In the genomic region with DNA sequence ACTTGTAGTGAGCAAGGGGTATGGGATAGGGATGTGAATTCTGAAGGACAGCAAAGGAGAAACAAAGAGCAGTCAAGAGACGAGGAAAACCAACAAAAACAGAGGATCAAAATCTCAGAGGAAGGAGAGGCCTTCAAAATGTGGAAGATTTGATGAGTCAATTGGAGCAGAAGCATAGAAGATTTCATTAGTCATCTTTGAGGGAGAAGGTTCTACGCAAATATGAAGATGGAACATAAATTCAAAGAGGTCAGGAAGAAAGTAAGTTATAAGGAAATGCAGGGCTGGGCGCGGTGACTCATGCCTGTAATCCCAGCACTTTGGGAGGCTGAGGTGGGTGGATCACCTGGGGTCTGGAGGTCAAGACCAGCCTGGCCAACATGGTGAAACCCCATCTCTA, we compare ENCODE assay signal across 21 cellular contexts. TPM values are rescaled to one million over a fixed set of nuclear protein-coding genes. Genes with fewer than 3 reads are reported as not detected.
A peak's percentile ranks its signal among the peaks of the same experiment; 100 is the strongest.
DNase-seq lines count a peak whose midpoint lies in the region; ATAC-seq, FAIRE-seq and TF ChIP-seq lines count a peak whose summit lies in the region.
"Had no signal": no experiment of that assay in that cellular context is flagged by ENCODE, and none has a peak within 500 bp of the region (broad histone marks: within the 10 kb centered on the region; RNA-seq: fewer than 3 reads in every experiment).

No MANE protein-coding gene starts in this region.

- 0 out of 3 replicates have a peak, but pooled peaks cover 3% of the 10 kb centered on the region for H3K4me1 ChIP-seq in A549

- ATAC-seq in A549, result no peak
- no peak for ATAC-seq in HG02798 (IDR thresholded peaks at IDR 0.05; ENCODE audit: poor library complexity, unreplicated experiment)
- ATAC-seq: GM12878, GM23338 had no signal

- no peak overlapping the region for H3K27ac ChIP-seq in A549
- H3K27ac ChIP-seq: HL-60 had no signal

- peak overlapping the region; percentile 57 for H3K27ac Mint-ChIP-seq in HFFc6
- H3K27ac Mint-ChIP-seq: B cell; CD4-positive, alpha-beta T cell; GM23338 had no signal

- no peak for TF ChIP-seq POLR2A in A549 (IDR thresholded peaks at IDR 0.05; ENCODE audit: low read length)

- CTCF ChIA-PET in A549 (lab: Yijun Ruan, JAX), result no interaction called here

- peaks cover 12% of the 10 kb centered on the region; the same call in 1 of the 2 replicates for H3K36me3 Mint-ChIP-seq in HFFc6 (ENCODE audit: low read depth)
- H3K36me3 Mint-ChIP-seq: IgD-negative memory B cell had no signal

- 90% methylated on average over 4 of the region's 4 CpGs for WGBS in A549 (ENCODE audit: missing lambda C conversion rate)

- no peak overlapping the region for H3K4me3 Mint-ChIP-seq in HFFc6
- H3K4me3 Mint-ChIP-seq: B cell; CD4-positive, alpha-beta T cell; GM23338; IgD-negative memory B cell had no signal

- TF ChIP-seq CTCF in A549 (IDR thresholded peaks at IDR 0.05), result no peak
- no peak for TF ChIP-seq CTCF in HFFc6 (IDR thresholded peaks at IDR 0.05)
- TF ChIP-seq CTCF in fibroblast of mammary gland (conservative IDR thresholded peaks at IDR 0.05; ENCODE audit: control insufficient read depth, insufficient read depth, low read depth, low read length), result no peak

- H3K4me3 ChIP-seq in A549, result no peak overlapping the region
- no peak overlapping the region for H3K4me3 ChIP-seq in fibroblast of mammary gland (ENCODE audit: control insufficient read depth, low read depth, low read length)
- H3K4me3 ChIP-seq: GM12878, GM23338 had no signal

- no peak overlapping the region for H3K4me2 ChIP-seq in A549
- H3K4me2 ChIP-seq: GM23338 had no signal

- POLR2A ChIA-PET in A549 (lab: Yijun Ruan, JAX), result no interaction called here

- no peaks in the 10 kb centered on the region for H3K9me3 Mint-ChIP-seq in HFFc6
- H3K9me3 Mint-ChIP-seq: CD4-positive, alpha-beta T cell; GM23338; IgD-negative memory B cell had no signal

- DNase-seq in A549 (ENCODE audit: low read depth in 1 of 2, low spot score in 1 of 2) (peak in 1 of 2 experiments; percentile 3), HFFc6 (no peak), amniotic epithelial cell (ENCODE audit: low read depth) (peak; percentile 47), fibroblast of mammary gland (ENCODE audit: low read depth) (peak; percentile 53), NAMALWA (ENCODE audit: low spot score) (no peak), NCI-H146 treated with DMSO at 0.1 percent for 48 hours (lab: John Stamatoyannopoulos, UW; ENCODE audit: unreplicated experiment) (no peak), AML-193 (lab: John Stamatoyannopoulos, UW) (no peak)
- DNase-seq: 8988T; ACHN; C1 segment of cervical spinal cord; Calu3; CD4-positive, alpha-beta T cell; DMS 273 treated with DMSO at 0.1 percent for 48 hours; H7 had no signal

- no peak for TF ChIP-seq EP300 in A549 (IDR thresholded peaks at IDR 0.05)

- FAIRE-seq in A549 (lab: Jason Lieb, UNC), result peak; percentile 91
- FAIRE-seq: GM12878 had no signal

- H3K9me3 ChIP-seq in A549, result no peaks in the 10 kb centered on the region

- H3K4me1 Mint-ChIP-seq in HFFc6 (ENCODE audit: low read depth), result peaks cover 23% of the 10 kb centered on the region
- H3K4me1 Mint-ChIP-seq: B cell, IgD-negative memory B cell had no signal

- H3K27me3 Mint-ChIP-seq in HFFc6 (ENCODE audit: insufficient read depth), result no peaks in the 10 kb centered on the region
- H3K27me3 Mint-ChIP-seq: CD4-positive, alpha-beta T cell had no signal

- no peak for TF ChIP-seq RAD21 in A549 (conservative IDR thresholded peaks at IDR 0.05 in 1 of 2, IDR thresholded peaks at IDR 0.05 in 1 of 2)

TF ChIP-seq in A549, 52 proteins besides CTCF, POLR2A, EP300 and RAD21:
- TF ChIP-seq NPAS2 (CRISPR knock-in tag; IDR thresholded peaks at IDR 0.05; ENCODE audit: borderline replicate concordance) (no peak), RNF2 (IDR thresholded peaks at IDR 0.05; ENCODE audit: borderline replicate concordance, low read depth) (no peak), CHD2 (IDR thresholded peaks at IDR 0.05; ENCODE audit: low read length, partially characterized antibody) (no peak)
- TF ChIP-seq, protein P1, sequence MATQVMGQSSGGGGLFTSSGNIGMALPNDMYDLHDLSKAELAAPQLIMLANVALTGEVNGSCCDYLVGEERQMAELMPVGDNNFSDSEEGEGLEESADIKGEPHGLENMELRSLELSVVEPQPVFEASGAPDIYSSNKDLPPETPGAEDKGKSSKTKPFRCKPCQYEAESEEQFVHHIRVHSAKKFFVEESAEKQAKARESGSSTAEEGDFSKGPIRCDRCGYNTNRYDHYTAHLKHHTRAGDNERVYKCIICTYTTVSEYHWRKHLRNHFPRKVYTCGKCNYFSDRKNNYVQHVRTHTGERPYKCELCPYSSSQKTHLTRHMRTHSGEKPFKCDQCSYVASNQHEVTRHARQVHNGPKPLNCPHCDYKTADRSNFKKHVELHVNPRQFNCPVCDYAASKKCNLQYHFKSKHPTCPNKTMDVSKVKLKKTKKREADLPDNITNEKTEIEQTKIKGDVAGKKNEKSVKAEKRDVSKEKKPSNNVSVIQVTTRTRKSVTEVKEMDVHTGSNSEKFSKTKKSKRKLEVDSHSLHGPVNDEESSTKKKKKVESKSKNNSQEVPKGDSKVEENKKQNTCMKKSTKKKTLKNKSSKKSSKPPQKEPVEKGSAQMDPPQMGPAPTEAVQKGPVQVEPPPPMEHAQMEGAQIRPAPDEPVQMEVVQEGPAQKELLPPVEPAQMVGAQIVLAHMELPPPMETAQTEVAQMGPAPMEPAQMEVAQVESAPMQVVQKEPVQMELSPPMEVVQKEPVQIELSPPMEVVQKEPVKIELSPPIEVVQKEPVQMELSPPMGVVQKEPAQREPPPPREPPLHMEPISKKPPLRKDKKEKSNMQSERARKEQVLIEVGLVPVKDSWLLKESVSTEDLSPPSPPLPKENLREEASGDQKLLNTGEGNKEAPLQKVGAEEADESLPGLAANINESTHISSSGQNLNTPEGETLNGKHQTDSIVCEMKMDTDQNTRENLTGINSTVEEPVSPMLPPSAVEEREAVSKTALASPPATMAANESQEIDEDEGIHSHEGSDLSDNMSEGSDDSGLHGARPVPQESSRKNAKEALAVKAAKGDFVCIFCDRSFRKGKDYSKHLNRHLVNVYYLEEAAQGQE (IDR thresholded peaks at IDR 0.05), result no peak
TF ChIP-seq in A549: peak in this region for 0.

RNA-seq across cellular contexts. Expression of a gene that starts 35.4 kb away (rescaled TPM):
- polyA plus RNA-seq in A549 (2011; rRNA removed) (10.6 and 13.5 TPM in 2 replicates), A549 (2017; fragmentation: RNase III; extraction: RNeasy Plus Mini Kit Qiagen cat#74134 plus additional on column Dnase treatment) (4.3 to 5.1 TPM (median 4.6 TPM) in 3 replicates)
- 3.4 and 4.2 TPM in 2 replicates for polyA plus RNA-seq in A549 (2012; cell fraction: cytosol; rRNA removed)
- polyA plus RNA-seq in A549 (2012; cell fraction: nucleus; rRNA removed), result 3.4 and 3.7 TPM in 2 replicates
- 74.1 and 101 TPM in 2 replicates for polyA minus RNA-seq in A549 (2011; rRNA and poly(A)+ RNA removed)
- total RNA-seq in HFFc6 (2021; fragmentation: NEBNext Ultra II Directional; extraction: Animal tissue kit (Norgen Biotek cat#: 25700)), result 10 to 100 TPM in 4 of 6 experiments, 1 to 10 TPM in 2; 8.4 to 11.3 (median 10.6) TPM
- total RNA-seq: G401 had no signal

Comparison
In these comparisons a context has a peak if more than half of its experiments do, and no peak if none do; other contexts are left out.
1. DNase-seq: peak in amniotic epithelial cell (single experiment) and fibroblast of mammary gland (single experiment); none in HFFc6 (single experiment), NAMALWA (single experiment), NCI-H146 treated with DMSO at 0.1 percent for 48 hours (single experiment) and AML-193 (0 of 2).